In the genomic region with DNA sequence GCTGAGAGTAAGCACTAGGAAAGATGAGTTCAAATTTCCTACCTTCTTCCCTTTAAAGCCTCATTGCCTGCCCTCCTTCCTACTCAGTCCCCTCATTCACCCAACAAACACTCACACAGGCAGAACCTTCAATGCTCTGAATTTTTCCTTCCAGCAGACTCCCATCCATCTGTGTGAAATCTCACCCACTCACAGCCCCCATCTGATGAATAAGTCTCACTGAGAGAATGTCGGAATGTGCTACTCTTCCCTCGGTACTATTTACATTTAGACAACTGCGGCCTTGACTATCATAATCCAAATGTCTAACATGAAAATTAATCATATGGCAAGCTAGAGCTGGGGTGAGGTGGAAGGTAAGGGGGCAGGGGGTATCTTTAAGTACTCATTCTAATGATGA, we compare ENCODE assay signal across 35 cellular contexts.
"Had no signal": no experiment of that assay in that cellular context is flagged by ENCODE, and none has a peak within 500 bp of the region (broad histone marks: within the 10 kb centered on the region; RNA-seq: fewer than 3 reads in every experiment).

No MANE protein-coding gene starts in this region.

- H3K36me3 ChIP-seq: brain microvascular endothelial cell, breast epithelium, WERI-Rb-1 had no signal

- DNase-seq: activated CD4-positive, alpha-beta memory T cell treated with anti-CD3 and anti-CD28 coated beads, Interleukin-2, amount 10 ng/mL, durations not matched to agents 7 days and 5 days; activated CD4-positive, alpha-beta T cell treated with anti-CD3 and anti-CD28 coated beads for 1 hour; activated CD4-positive, alpha-beta T cell treated with anti-CD3 and anti-CD28 coated beads for 36 hours; activated CD4-positive, alpha-beta T cell treated with anti-CD3 and anti-CD28 coated beads for 48 hours; activated CD4-positive, alpha-beta T cell treated with anti-CD3 and anti-CD28 coated beads, Interleukin-2, amount 10 ng/mL, durations not matched to agents 7 days and 5 days; activated CD4-positive, alpha-beta T cell treated with anti-CD3 and anti-CD28 coated beads, Interleukin-2, amount 50 U/mL, for 48 hours; activated CD4-positive, CD25-positive, alpha-beta regulatory T cell; activated CD8-positive, alpha-beta memory T cell treated with anti-CD3 and anti-CD28 coated beads for 24 hours; activated CD8-positive, alpha-beta memory T cell treated with anti-CD3 and anti-CD28 coated beads, Interleukin-2, amount 10 ng/mL, durations not matched to agents 7 days and 5 days; activated CD8-positive, alpha-beta memory T cell treated with anti-CD3 and anti-CD28 coated beads, Interleukin-2, amount 50 U/mL, for 48 hours; activated CD8-positive, alpha-beta T cell treated with anti-CD3 and anti-CD28 coated beads, Interleukin-2, amount 10 ng/mL, durations not matched to agents 7 days and 5 days; activated effector memory CD4-positive, alpha-beta T cell treated with Interleukin-2 at 50 U/mL for 16 hours; activated gamma-delta T cell; activated naive CD4-positive, alpha-beta T cell treated with anti-CD3 and anti-CD28 coated beads, Interleukin-2, amount 10 ng/mL, durations not matched to agents 7 days and 5 days; activated naive CD4-positive, alpha-beta T cell treated with Interleukin-2 at 50 U/mL for 16 hours; activated naive CD8-positive, alpha-beta T cell treated with anti-CD3 and anti-CD28 coated beads, Interleukin-2, amount 10 ng/mL, durations not matched to agents 7 days and 5 days; activated naive CD8-positive, alpha-beta T cell treated with anti-CD3 and anti-CD28 coated beads, Interleukin-2, amount 50 U/mL, for 24 hours; activated T-cell treated with anti-CD3 and anti-CD28 coated beads, Interleukin-2, amount 50 U/mL, for 24 hours; activated T-cell treated with anti-CD3 and anti-CD28 coated beads, Interleukin-2, amount 50 U/mL, for 48 hours; body of pancreas; brain microvascular endothelial cell; central memory CD4-positive, alpha-beta T cell; T-helper 1 cell; T-helper 2 cell; T-helper 9 cell; WERI-Rb-1 had no signal

- H3K4me3 Mint-ChIP-seq: activated CD4-positive, alpha-beta memory T cell treated with anti-CD3 and anti-CD28 coated beads, Interleukin-2, amount 10 ng/mL, durations not matched to agents 7 days and 5 days; activated CD4-positive, alpha-beta T cell treated with anti-CD3 and anti-CD28 coated beads for 36 hours; activated CD4-positive, alpha-beta T cell treated with anti-CD3 and anti-CD28 coated beads, Interleukin-2, amount 10 ng/mL, durations not matched to agents 7 days and 5 days; activated CD8-positive, alpha-beta memory T cell treated with anti-CD3 and anti-CD28 coated beads, Interleukin-2, amount 10 ng/mL, durations not matched to agents 7 days and 5 days; activated CD8-positive, alpha-beta T cell treated with anti-CD3 and anti-CD28 coated beads, Interleukin-2, amount 10 ng/mL, durations not matched to agents 7 days and 5 days; activated naive CD4-positive, alpha-beta T cell treated with anti-CD3 and anti-CD28 coated beads, Interleukin-2, amount 10 ng/mL, durations not matched to agents 7 days and 5 days; activated naive CD4-positive, alpha-beta T cell treated with anti-CD3 and anti-CD28 coated beads, Interleukin-2, amount 50 U/mL, for 24 hours; activated naive CD8-positive, alpha-beta T cell; activated naive CD8-positive, alpha-beta T cell treated with anti-CD3 and anti-CD28 coated beads, Interleukin-2, amount 10 ng/mL, durations not matched to agents 7 days and 5 days; activated naive CD8-positive, alpha-beta T cell treated with anti-CD3 and anti-CD28 coated beads, Interleukin-2, amount 50 U/mL, for 24 hours; activated T-cell treated with anti-CD3 and anti-CD28 coated beads, Interleukin-2, amount 50 U/mL, for 24 hours; T-helper 1 cell treated with Interleukin-12 subunit alpha and Interleukin-12 subunit beta and Interleukin-4 antibody, amounts not matched to agents 30 μg/mL and 1 μg/mL, for 36 hours; T-helper 2 cell treated with Interferon-gamma antibody and Interleukin-4, amounts not matched to agents 5 μg/mL and 100 μg/mL, for 36 hours; WTC11 had no signal

- H3K27ac Mint-ChIP-seq: activated CD4-positive, alpha-beta memory T cell treated with anti-CD3 and anti-CD28 coated beads, Interleukin-2, amount 10 ng/mL, durations not matched to agents 7 days and 5 days; activated CD4-positive, alpha-beta T cell treated with anti-CD3 and anti-CD28 coated beads for 36 hours; activated CD4-positive, alpha-beta T cell treated with anti-CD3 and anti-CD28 coated beads, Interleukin-2, amount 10 ng/mL, durations not matched to agents 7 days and 5 days; activated CD8-positive, alpha-beta memory T cell treated with anti-CD3 and anti-CD28 coated beads, Interleukin-2, amount 10 ng/mL, durations not matched to agents 7 days and 5 days; activated CD8-positive, alpha-beta T cell treated with anti-CD3 and anti-CD28 coated beads, Interleukin-2, amount 10 ng/mL, durations not matched to agents 7 days and 5 days; activated naive CD4-positive, alpha-beta T cell treated with anti-CD3 and anti-CD28 coated beads, Interleukin-2, amount 10 ng/mL, durations not matched to agents 7 days and 5 days; activated naive CD4-positive, alpha-beta T cell treated with anti-CD3 and anti-CD28 coated beads, Interleukin-2, amount 50 U/mL, for 24 hours; activated naive CD8-positive, alpha-beta T cell; activated naive CD8-positive, alpha-beta T cell treated with anti-CD3 and anti-CD28 coated beads, Interleukin-2, amount 10 ng/mL, durations not matched to agents 7 days and 5 days; activated naive CD8-positive, alpha-beta T cell treated with anti-CD3 and anti-CD28 coated beads, Interleukin-2, amount 50 U/mL, for 24 hours; activated T-cell treated with anti-CD3 and anti-CD28 coated beads, Interleukin-2, amount 50 U/mL, for 24 hours; activated T-helper 2 cell treated with anti-CD3 and anti-CD28 coated beads, Interferon-gamma antibody, Interleukin-2, Interleukin-4, amounts not matched to agents 10 μg/mL and 5 μg/mL and 100 μg/mL, durations not matched to agents 14 hours and 24 hours and 36 hours; T-helper 1 cell treated with Interleukin-12 subunit alpha and Interleukin-12 subunit beta and Interleukin-4 antibody, amounts not matched to agents 30 μg/mL and 1 μg/mL, for 36 hours; T-helper 2 cell treated with Interferon-gamma antibody and Interleukin-4, amounts not matched to agents 5 μg/mL and 100 μg/mL, for 36 hours; WTC11 had no signal

- ATAC-seq: activated CD4-positive, alpha-beta T cell treated with anti-CD3 and anti-CD28 coated beads for 36 hours; activated CD4-positive, CD25-positive, alpha-beta regulatory T cell treated with anti-CD3 and anti-CD28 coated beads, Interleukin-2, amount 50 U/mL, for 24 hours; activated CD8-positive, alpha-beta memory T cell treated with anti-CD3 and anti-CD28 coated beads, Interleukin-2, amount 10 ng/mL, durations not matched to agents 7 days and 5 days; activated CD8-positive, alpha-beta T cell treated with anti-CD3 and anti-CD28 coated beads, Interleukin-2, amount 10 ng/mL, durations not matched to agents 7 days and 5 days; activated naive CD8-positive, alpha-beta T cell treated with anti-CD3 and anti-CD28 coated beads, Interleukin-2, amount 50 U/mL, for 24 hours; body of pancreas; WTC11 had no signal

- H3K27me3 Mint-ChIP-seq: activated CD4-positive, alpha-beta memory T cell treated with anti-CD3 and anti-CD28 coated beads, Interleukin-2, amount 10 ng/mL, durations not matched to agents 7 days and 5 days; activated CD4-positive, alpha-beta T cell treated with anti-CD3 and anti-CD28 coated beads for 36 hours; activated CD4-positive, alpha-beta T cell treated with anti-CD3 and anti-CD28 coated beads, Interleukin-2, amount 10 ng/mL, durations not matched to agents 7 days and 5 days; activated CD8-positive, alpha-beta memory T cell treated with anti-CD3 and anti-CD28 coated beads, Interleukin-2, amount 10 ng/mL, durations not matched to agents 7 days and 5 days; activated naive CD4-positive, alpha-beta T cell treated with anti-CD3 and anti-CD28 coated beads, Interleukin-2, amount 10 ng/mL, durations not matched to agents 7 days and 5 days; activated naive CD4-positive, alpha-beta T cell treated with anti-CD3 and anti-CD28 coated beads, Interleukin-2, amount 50 U/mL, for 24 hours; activated naive CD8-positive, alpha-beta T cell; activated naive CD8-positive, alpha-beta T cell treated with anti-CD3 and anti-CD28 coated beads, Interleukin-2, amount 10 ng/mL, durations not matched to agents 7 days and 5 days; activated naive CD8-positive, alpha-beta T cell treated with anti-CD3 and anti-CD28 coated beads, Interleukin-2, amount 50 U/mL, for 24 hours had no signal

- H3K4me3 ChIP-seq: ascending aorta, body of pancreas, breast epithelium had no signal

- H3K27ac ChIP-seq: ascending aorta, body of pancreas, brain microvascular endothelial cell, breast epithelium, WERI-Rb-1 had no signal

- H3K9me3 Mint-ChIP-seq: activated CD4-positive, alpha-beta memory T cell treated with anti-CD3 and anti-CD28 coated beads, Interleukin-2, amount 10 ng/mL, durations not matched to agents 7 days and 5 days; activated CD4-positive, alpha-beta T cell treated with anti-CD3 and anti-CD28 coated beads, Interleukin-2, amount 10 ng/mL, durations not matched to agents 7 days and 5 days; activated naive CD4-positive, alpha-beta T cell treated with anti-CD3 and anti-CD28 coated beads, Interleukin-2, amount 10 ng/mL, durations not matched to agents 7 days and 5 days; activated naive CD4-positive, alpha-beta T cell treated with anti-CD3 and anti-CD28 coated beads, Interleukin-2, amount 50 U/mL, for 24 hours; activated naive CD8-positive, alpha-beta T cell treated with anti-CD3 and anti-CD28 coated beads, Interleukin-2, amount 10 ng/mL, durations not matched to agents 7 days and 5 days; activated naive CD8-positive, alpha-beta T cell treated with anti-CD3 and anti-CD28 coated beads, Interleukin-2, amount 50 U/mL, for 24 hours; activated T-cell treated with anti-CD3 and anti-CD28 coated beads, Interleukin-2, amount 50 U/mL, for 24 hours; activated T-helper 2 cell treated with anti-CD3 and anti-CD28 coated beads, Interferon-gamma antibody, Interleukin-2, Interleukin-4, amounts not matched to agents 10 μg/mL and 5 μg/mL and 100 μg/mL, durations not matched to agents 14 hours and 24 hours and 36 hours; T-helper 1 cell treated with Interleukin-12 subunit alpha and Interleukin-12 subunit beta and Interleukin-4 antibody, amounts not matched to agents 30 μg/mL and 1 μg/mL, for 36 hours; T-helper 2 cell treated with Interferon-gamma antibody and Interleukin-4, amounts not matched to agents 5 μg/mL and 100 μg/mL, for 36 hours; WTC11 had no signal

- H3K4me1 ChIP-seq: ascending aorta, body of pancreas, breast epithelium had no signal

- H3K27me3 ChIP-seq: ascending aorta, body of pancreas, brain microvascular endothelial cell had no signal

- H3K4me1 Mint-ChIP-seq: activated CD4-positive, alpha-beta memory T cell treated with anti-CD3 and anti-CD28 coated beads, Interleukin-2, amount 10 ng/mL, durations not matched to agents 7 days and 5 days; activated CD4-positive, alpha-beta T cell treated with anti-CD3 and anti-CD28 coated beads, Interleukin-2, amount 10 ng/mL, durations not matched to agents 7 days and 5 days; activated CD8-positive, alpha-beta memory T cell treated with anti-CD3 and anti-CD28 coated beads, Interleukin-2, amount 10 ng/mL, durations not matched to agents 7 days and 5 days; activated naive CD4-positive, alpha-beta T cell treated with anti-CD3 and anti-CD28 coated beads, Interleukin-2, amount 10 ng/mL, durations not matched to agents 7 days and 5 days; activated naive CD4-positive, alpha-beta T cell treated with anti-CD3 and anti-CD28 coated beads, Interleukin-2, amount 50 U/mL, for 24 hours; activated naive CD8-positive, alpha-beta T cell treated with anti-CD3 and anti-CD28 coated beads, Interleukin-2, amount 10 ng/mL, durations not matched to agents 7 days and 5 days; activated naive CD8-positive, alpha-beta T cell treated with anti-CD3 and anti-CD28 coated beads, Interleukin-2, amount 50 U/mL, for 24 hours; WTC11 had no signal
